25 cellular contexts compared by ENCODE assay signal in the genomic region with DNA sequence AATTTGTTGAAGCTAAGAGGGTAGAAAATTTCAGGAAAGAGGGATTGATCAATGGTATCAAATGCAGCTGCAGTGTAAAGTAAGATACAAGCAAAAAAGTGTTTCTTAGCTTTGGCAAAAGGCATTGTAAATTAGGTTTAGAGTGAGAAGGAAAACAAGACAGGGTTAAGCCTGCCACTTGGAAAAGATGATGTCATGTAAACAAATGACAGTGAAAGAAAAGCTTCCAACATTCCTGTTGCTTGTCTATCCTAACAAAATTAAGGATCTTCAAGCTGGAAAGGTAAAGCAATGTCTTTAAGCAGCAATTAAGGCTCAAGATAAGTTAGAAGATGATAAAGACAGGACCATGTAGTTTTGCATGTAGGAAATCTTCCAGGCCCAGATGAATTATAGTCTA.
A peak's percentile ranks its signal among the peaks of the same experiment; 100 is the strongest.
DNase-seq lines count a peak whose midpoint lies in the region; ATAC-seq and TF ChIP-seq lines count a peak whose summit lies in the region.
"Had no signal": no experiment of that assay in that cellular context is flagged by ENCODE, and none has a peak within 500 bp of the region (broad histone marks: within the 10 kb centered on the region; RNA-seq: fewer than 3 reads in every experiment).

No MANE protein-coding gene starts in this region.

- H3K4me3 Mint-ChIP-seq in osteocyte (ENCODE audit: unreplicated experiment) (no peak overlapping the region), progenitor cell of endocrine pancreas (ENCODE audit: low read depth) (no peak overlapping the region)
- H3K4me3 Mint-ChIP-seq: CD14-positive monocyte; CD8-positive, alpha-beta memory T cell had no signal

- H3K4me1 Mint-ChIP-seq in osteocyte (ENCODE audit: unreplicated experiment) = no peaks in the 10 kb centered on the region
- H3K4me1 Mint-ChIP-seq in progenitor cell of endocrine pancreas (ENCODE audit: low read depth) = no peaks in the 10 kb centered on the region
- H3K4me1 Mint-ChIP-seq: CD14-positive monocyte; CD8-positive, alpha-beta memory T cell had no signal

- DNase-seq in NCI-H2029 (lab: John Stamatoyannopoulos, UW) = peak; percentile 17
- no peak for DNase-seq in NCI-H2029 treated with DMSO at 0.1 percent for 48 hours (lab: John Stamatoyannopoulos, UW)
- DNase-seq in dorsolateral prefrontal cortex = no peak
- DNase-seq in superior temporal gyrus (ENCODE audit: extremely low spot score) = peak; percentile 37
- no peak for DNase-seq in osteocyte (ENCODE audit: extremely low spot score, unreplicated experiment)
- DNase-seq in progenitor cell of endocrine pancreas (ENCODE audit: low spot score, unreplicated experiment) = no peak
- DNase-seq: 8988T; ACHN; BE2C; CD8-positive, alpha-beta memory T cell; GOT3; HCEC 1CT; NCI-H1092; NCI-H1417 treated with DMSO at 0.1 percent for 48 hours; NCI-H1694 treated with DMSO at 0.1 percent for 48 hours; NCI-H2107; NCI-H446; NCI-H524 treated with DMSO at 0.1 percent for 48 hours; NCI-H774; SIG-M5 had no signal

- no peaks in the 10 kb centered on the region for H3K9me3 ChIP-seq in mesodermal cell (ENCODE audit: control insufficient read depth, low read length)
- H3K9me3 ChIP-seq: BE2C had no signal

- ATAC-seq in HG03571 (IDR thresholded peaks at IDR 0.05; ENCODE audit: unreplicated experiment) = no peak
- ATAC-seq: SK-N-SH treated with all-trans-retinoic acid at 6 μM for 48 hours had no signal

- H3K36me3 Mint-ChIP-seq in osteocyte (ENCODE audit: unreplicated experiment) (no peaks in the 10 kb centered on the region), progenitor cell of endocrine pancreas (ENCODE audit: insufficient read depth) (no peaks in the 10 kb centered on the region)
- H3K36me3 Mint-ChIP-seq: CD14-positive monocyte; CD8-positive, alpha-beta memory T cell had no signal

- TF ChIP-seq CTCF in dorsolateral prefrontal cortex (IDR thresholded peaks at IDR 0.05 in 54 of 56, conservative IDR thresholded peaks at IDR 0.05 in 2 of 56; ENCODE audit: low read depth in 1 of 56, partially characterized antibody in 56 of 56) (no peak), osteocyte (IDR thresholded peaks at IDR 0.05) (no peak), progenitor cell of endocrine pancreas (IDR thresholded peaks at IDR 0.05; ENCODE audit: unreplicated experiment) (no peak)

- H3K4me3 ChIP-seq in dorsolateral prefrontal cortex (peak overlapping the region in 25 of 59 donors; percentile 0 to 44 (median 14)), mesodermal cell (ENCODE audit: extremely low read depth, insufficient read depth, low read length, poor library complexity, severe bottlenecking) (no peak overlapping the region)

- H3K27ac ChIP-seq in dorsolateral prefrontal cortex (peak overlapping the region in 56 of 59 donors; percentile 3 to 86 (median 58)), mesodermal cell (ENCODE audit: low read depth, low read length, severe bottlenecking) (peak overlapping the region; percentile 99)
- H3K27ac ChIP-seq: HL-60 had no signal

- no peaks in the 10 kb centered on the region for H3K27me3 ChIP-seq in dorsolateral prefrontal cortex
- H3K27me3 ChIP-seq: BE2C had no signal

- H3K4me1 ChIP-seq in mesodermal cell (ENCODE audit: control insufficient read depth, insufficient read depth, low read length, poor library complexity, severe bottlenecking) = peaks cover 28% of the 10 kb centered on the region

- no peaks in the 10 kb centered on the region for H3K36me3 ChIP-seq in mesodermal cell (ENCODE audit: control insufficient read depth, insufficient read depth, low read length)
- H3K36me3 ChIP-seq: BE2C had no signal

- H3K27ac Mint-ChIP-seq in osteocyte (ENCODE audit: unreplicated experiment) (no peak overlapping the region), progenitor cell of endocrine pancreas (no peak overlapping the region)
- H3K27ac Mint-ChIP-seq: CD14-positive monocyte; CD8-positive, alpha-beta memory T cell had no signal

- H3K27me3 Mint-ChIP-seq in osteocyte (ENCODE audit: unreplicated experiment) (no peaks in the 10 kb centered on the region), progenitor cell of endocrine pancreas (no peaks in the 10 kb centered on the region)

- H3K9me3 Mint-ChIP-seq in osteocyte (ENCODE audit: unreplicated experiment) (no peaks in the 10 kb centered on the region), progenitor cell of endocrine pancreas (ENCODE audit: low read depth) (no peaks in the 10 kb centered on the region)

- intact Hi-C loops in dorsolateral prefrontal cortex (cut with DNase I) = loop anchor here in 1 of 2 donors (5.0 kb wide), 1 partner anchor 40 kb away; no protein-coding TSS in a partner anchor

Comparison
In these comparisons a context has a peak if more than half of its experiments do, and no peak if none do; other contexts are left out.
1. DNase-seq: peak in NCI-H2029 (single experiment) and superior temporal gyrus (single experiment); none in NCI-H2029 treated with DMSO at 0.1 percent for 48 hours (single experiment), dorsolateral prefrontal cortex (0 of 10), osteocyte (single experiment) and progenitor cell of endocrine pancreas (single experiment).